ENCODE assay signal across 17 cellular contexts in genomic region chr13:63408227-63409202, GRCh38.
DNase-seq lines count a peak whose midpoint lies in the region; ATAC-seq and TF ChIP-seq lines count a peak whose summit lies in the region.
"Had no signal": no experiment of that assay in that cellular context is flagged by ENCODE, and none has a peak within 500 bp of the region (broad histone marks: within the 10 kb centered on the region; RNA-seq: fewer than 3 reads in every experiment).

No MANE protein-coding gene starts in this region.

- no peaks in the 10 kb centered on the region for H3K79me1 ChIP-seq in mesenchymal stem cell (replicated peaks; ENCODE audit: low read length, poor library complexity, severe bottlenecking)

- no peak overlapping the region for H4K91ac ChIP-seq in mesenchymal stem cell (ENCODE audit: low read length)

- H3K4me2 ChIP-seq in Loucy (ENCODE audit: low read depth, low read length, poor library complexity, severe bottlenecking) (no peak overlapping the region), mesenchymal stem cell (ENCODE audit: low read length, poor library complexity, severe bottlenecking) (no peak overlapping the region)

- H3K9me2 ChIP-seq in Loucy (replicated peaks; ENCODE audit: low read depth, low read length), result no peaks in the 10 kb centered on the region

- no peaks in the 10 kb centered on the region for H3K27me3 ChIP-seq in Loucy (ENCODE audit: insufficient read depth, low read length, poor library complexity, severe bottlenecking)
- no peaks in the 10 kb centered on the region for H3K27me3 ChIP-seq in mesenchymal stem cell (ENCODE audit: control insufficient read depth in 1 of 2, insufficient read depth in 1 of 2, low read length in 2 of 2)
- H3K27me3 ChIP-seq: foreskin keratinocyte, ovary had no signal

- no peaks in the 10 kb centered on the region for H3F3A ChIP-seq in Loucy (ENCODE audit: low read depth)

- H3K36me3 ChIP-seq in Loucy (ENCODE audit: insufficient read depth, low read length), result no peaks in the 10 kb centered on the region
- H3K36me3 ChIP-seq in mesenchymal stem cell (ENCODE audit: control insufficient read depth in 1 of 2, insufficient read depth in 2 of 2, low read depth in 1 of 2, low read length in 2 of 2), result no peaks in the 10 kb centered on the region
- H3K36me3 ChIP-seq: ovary had no signal

- H3K4ac ChIP-seq in mesenchymal stem cell (ENCODE audit: low read depth in 1 of 2, low read length in 2 of 2), result no peak overlapping the region

- H3K4me1 ChIP-seq in Loucy (ENCODE audit: insufficient read depth, low read length, poor library complexity, severe bottlenecking), result no peaks in the 10 kb centered on the region
- H3K4me1 ChIP-seq in mesenchymal stem cell (ENCODE audit: control insufficient read depth, insufficient read depth, low read depth, low read length), result no peaks in the 10 kb centered on the region
- H3K4me1 ChIP-seq: foreskin keratinocyte had no signal

- H2AFZ ChIP-seq in Loucy (ENCODE audit: low read length) (peak overlapping the region; percentile 56; the same call in 1 of the 2 replicates), mesenchymal stem cell (ENCODE audit: low read depth, low read length) (no peak overlapping the region)

- H3K79me2 ChIP-seq in Loucy (ENCODE audit: insufficient read depth, low read length), result no peaks in the 10 kb centered on the region

- H3K14ac ChIP-seq in mesenchymal stem cell (ENCODE audit: low read length in 2 of 2), result no peak overlapping the region

- no peak overlapping the region for H3K23ac ChIP-seq in mesenchymal stem cell (ENCODE audit: low read length in 2 of 2)

- H4K20me1 ChIP-seq in Loucy (ENCODE audit: insufficient read depth, low read length, poor library complexity, severe bottlenecking), result no peaks in the 10 kb centered on the region

- no peak overlapping the region for H3K9ac ChIP-seq in Loucy (ENCODE audit: low read depth, low read length, poor library complexity, severe bottlenecking)
- H3K9ac ChIP-seq in mesenchymal stem cell (ENCODE audit: low read length), result peak overlapping the region; percentile 73

- no peak overlapping the region for H2BK5ac ChIP-seq in mesenchymal stem cell (ENCODE audit: low read depth, low read length, poor library complexity, severe bottlenecking)

- ATAC-seq in HG02798 (IDR thresholded peaks at IDR 0.05; ENCODE audit: poor library complexity, unreplicated experiment) (no peak), HG03139 (IDR thresholded peaks at IDR 0.05; ENCODE audit: unreplicated experiment) (no peak)
- ATAC-seq: activated T-cell treated with anti-CD3 and anti-CD28 coated beads, Interleukin-2, amount 50 U/mL, for 72 hours; foreskin keratinocyte; stimulated activated naive CD8-positive, alpha-beta T cell treated with anti-CD3 and anti-CD28 coated beads, Interleukin-15, Interleukin-2, amounts not matched to agents 100 U/mL and 50 U/mL, for 24 hours had no signal

- no peak overlapping the region for H4K8ac ChIP-seq in mesenchymal stem cell (ENCODE audit: low read length)

- no peak overlapping the region for H3K4me3 ChIP-seq in Loucy (ENCODE audit: low read length, poor library complexity, severe bottlenecking)
- H3K4me3 ChIP-seq in mesenchymal stem cell (ENCODE audit: insufficient read depth in 1 of 2, low read depth in 1 of 2, low read length in 2 of 2), result peak overlapping the region in 1 of 2 experiments; percentile 16
- H3K4me3 ChIP-seq: dorsolateral prefrontal cortex, ovary had no signal

- no peak overlapping the region for H2AK5ac ChIP-seq in mesenchymal stem cell (ENCODE audit: low read length, severe bottlenecking)

- peak overlapping the region; percentile 19 for H3K27ac ChIP-seq in mesenchymal stem cell (ENCODE audit: low read length, poor library complexity, severe bottlenecking)
- H3K27ac ChIP-seq: dorsolateral prefrontal cortex, foreskin keratinocyte, ovary had no signal

- H3K9me3 ChIP-seq in Loucy (ENCODE audit: insufficient read depth, low read depth, low read length) (no peaks in the 10 kb centered on the region), mesenchymal stem cell (ENCODE audit: control insufficient read depth, low read length) (no peaks in the 10 kb centered on the region)
- H3K9me3 ChIP-seq: ovary had no signal

- no peak overlapping the region for H2BK15ac ChIP-seq in mesenchymal stem cell (ENCODE audit: low read depth, poor library complexity, severe bottlenecking)

- no peak overlapping the region for H3K18ac ChIP-seq in mesenchymal stem cell (ENCODE audit: low read depth in 1 of 2, low read length in 2 of 2)

- WGBS in mesenchymal stem cell, result 82% methylated on average over 2 of the region's 4 CpGs

- no peak for TF ChIP-seq CTCF in Loucy (conservative IDR thresholded peaks at IDR 0.05; ENCODE audit: low read length)

- DNase-seq in AG08395 (ENCODE audit: low spot score) (peak; percentile 3), cerebellar cortex (ENCODE audit: low spot score) (peak; percentile 27), mesenchymal stem cell (peak; percentile 11), NCI-H2029 treated with DMSO at 0.1 percent for 48 hours (lab: John Stamatoyannopoulos, UW) (no peak), LoVo (ENCODE audit: low spot score) (no peak)
- DNase-seq: activated CD4-positive, alpha-beta T cell treated with anti-CD3 and anti-CD28 coated beads, Interleukin-2, amount 50 U/mL, for 4 hours; activated T-cell treated with anti-CD3 and anti-CD28 coated beads, Interleukin-2, amount 50 U/mL, for 72 hours; dorsolateral prefrontal cortex; foreskin keratinocyte; NCI-H1436 treated with DMSO at 0.1 percent for 48 hours; NCI-H526; ovary; stimulated activated naive CD8-positive, alpha-beta T cell treated with anti-CD3 and anti-CD28 coated beads, Interleukin-15, Interleukin-2, amounts not matched to agents 100 U/mL and 50 U/mL, for 24 hours; T1000 had no signal

- no peak overlapping the region for H2BK120ac ChIP-seq in mesenchymal stem cell (ENCODE audit: low read depth, low read length)

- no peak overlapping the region for H2BK12ac ChIP-seq in mesenchymal stem cell (ENCODE audit: low read length in 2 of 2)

Comparison
In these comparisons a context has a peak if more than half of its experiments do, and no peak if none do; other contexts are left out.
1. DNase-seq: peak in AG08395 (single experiment), cerebellar cortex (single experiment) and mesenchymal stem cell (single experiment); none in NCI-H2029 treated with DMSO at 0.1 percent for 48 hours (single experiment) and LoVo (single experiment).